In genomic region chr21:27700974-27701614, GRCh38 we compare ENCODE assay signal across 8 cellular contexts.
DNase-seq lines count a peak whose midpoint lies in the region; ATAC-seq, FAIRE-seq and TF ChIP-seq lines count a peak whose summit lies in the region.

No MANE protein-coding gene starts in this region.

- H3K9me3 ChIP-seq in neural cell (ENCODE audit: low read length) (no peaks in the 10 kb centered on the region), suprapubic skin (no peaks in the 10 kb centered on the region)

- no peaks in the 10 kb centered on the region for H3F3A ChIP-seq in neural cell (ENCODE audit: insufficient read depth, low read length, poor library complexity, severe bottlenecking)

- no peaks in the 10 kb centered on the region for H3K79me2 ChIP-seq in neural cell (replicated peaks; ENCODE audit: insufficient read depth, low read length)

- no peaks in the 10 kb centered on the region for H3K27me3 Mint-ChIP-seq in activated T-cell treated with anti-CD3 and anti-CD28 coated beads, Interleukin-2, amount 50 U/mL, for 72 hours (ENCODE audit: low read depth)

- no peaks in the 10 kb centered on the region for H3K9me3 Mint-ChIP-seq in activated T-cell treated with anti-CD3 and anti-CD28 coated beads, Interleukin-2, amount 50 U/mL, for 72 hours

- no peaks in the 10 kb centered on the region for H3K9me2 ChIP-seq in neural cell (ENCODE audit: insufficient read depth, low read length)

- peak; percentile 64 to 68 for ATAC-seq in activated T-cell treated with anti-CD3 and anti-CD28 coated beads, Interleukin-2, amount 50 U/mL, for 72 hours (replicated peaks in 1 of 2)

- H4K20me1 ChIP-seq in neural cell (ENCODE audit: insufficient read depth) = no peaks in the 10 kb centered on the region

- H3K4me3 Mint-ChIP-seq in activated T-cell treated with anti-CD3 and anti-CD28 coated beads, Interleukin-2, amount 50 U/mL, for 72 hours = no peak overlapping the region

- POLR2A ChIA-PET in GM10248 (lab: Yijun Ruan, JAX) = no interaction called here

- H3K27ac Mint-ChIP-seq in activated T-cell treated with anti-CD3 and anti-CD28 coated beads, Interleukin-2, amount 50 U/mL, for 72 hours = no peak overlapping the region

- no peak for TF ChIP-seq EP300 in neural cell (conservative IDR thresholded peaks at IDR 0.05; ENCODE audit: poor library complexity, severe bottlenecking)
- no peak for TF ChIP-seq EP300 in suprapubic skin (IDR thresholded peaks at IDR 0.05)

- H3K27ac ChIP-seq in neural cell (ENCODE audit: low read length) = no peak overlapping the region
- H3K27ac ChIP-seq in suprapubic skin = no peak overlapping the region

- TF ChIP-seq POLR2A in suprapubic skin (IDR thresholded peaks at IDR 0.05) (no peak), GM12892 (IDR thresholded peaks at IDR 0.05; ENCODE audit: low read depth, low read length) (no peak)

- 6% methylated on average over 14 of the region's 14 CpGs for WGBS in suprapubic skin

- H3K36me3 ChIP-seq in neural cell (ENCODE audit: insufficient read depth, low read length) (no peaks in the 10 kb centered on the region), suprapubic skin (no peaks in the 10 kb centered on the region)

- CTCF ChIA-PET in GM10248 (lab: Yijun Ruan, JAX) = interaction anchor here (0.6 to 2.7 kb wide), 14 partner anchors 12 to 1044 kb away, joined by 3 to 11 read pairs (median 4); no protein-coding TSS in a partner anchor

- no peaks in the 10 kb centered on the region for H3K4me1 Mint-ChIP-seq in activated T-cell treated with anti-CD3 and anti-CD28 coated beads, Interleukin-2, amount 50 U/mL, for 72 hours (ENCODE audit: low read depth)

- no peaks in the 10 kb centered on the region for H3K27me3 ChIP-seq in neural cell (ENCODE audit: insufficient read depth, low read depth, low read length)
- H3K27me3 ChIP-seq in suprapubic skin = no peaks in the 10 kb centered on the region

- DNase-seq in GM10248 (ENCODE audit: extremely low spot score) (peak; percentile 17), HuH-7 (ENCODE audit: low spot score) (peak; percentile 29), OCI-M2 (lab: John Stamatoyannopoulos, UW; ENCODE audit: unreplicated experiment) (peak; percentile 59), fibroblast of peridontal ligament (ENCODE audit: extremely low read depth) (peak; percentile 94), suprapubic skin (ENCODE audit: low spot score in 2 of 2) (peak; percentile 85 to 88), GM12892 (ENCODE audit: insufficient read length) (no peak)
- peak; percentile 69 to 70 for DNase-seq in activated T-cell treated with anti-CD3 and anti-CD28 coated beads, Interleukin-2, amount 50 U/mL, for 72 hours

- FAIRE-seq in GM12892 (lab: Jason Lieb, UNC) = no peak

- H2AFZ ChIP-seq in neural cell (ENCODE audit: low read depth, low read length) = no peak overlapping the region

- H3K4me3 ChIP-seq in neural cell (ENCODE audit: low read length) = peak overlapping the region; percentile 25
- no peak overlapping the region for H3K4me3 ChIP-seq in suprapubic skin

- TF ChIP-seq CTCF in GM10248 (IDR thresholded peaks at IDR 0.05; ENCODE audit: control extremely low read depth, extremely low read depth, low read depth, missing control alignments) (peak; percentile 79), neural cell (IDR thresholded peaks at IDR 0.05; ENCODE audit: poor library complexity, severe bottlenecking) (peak; percentile 96), suprapubic skin (IDR thresholded peaks at IDR 0.05) (peak; percentile 67 to 92)

- no peak overlapping the region for H3K9ac ChIP-seq in neural cell (ENCODE audit: low read length)

- no peaks in the 10 kb centered on the region for H3K36me3 Mint-ChIP-seq in activated T-cell treated with anti-CD3 and anti-CD28 coated beads, Interleukin-2, amount 50 U/mL, for 72 hours (ENCODE audit: insufficient read depth in 2 of 2)

- peak; percentile 98 for TF ChIP-seq RAD21 in neural cell (conservative IDR thresholded peaks at IDR 0.05)

- H3K4me2 ChIP-seq in neural cell (ENCODE audit: low read length) = no peak overlapping the region

- no peaks in the 10 kb centered on the region for H3K4me1 ChIP-seq in suprapubic skin

TF ChIP-seq in neural cell, 6 proteins besides CTCF, POLR2A, EP300 and RAD21:
- TF ChIP-seq EZH2 (IDR thresholded peaks at IDR 0.05; ENCODE audit: borderline replicate concordance, insufficient read depth, low read length, poor library complexity, severe bottlenecking) (no peak), MXI1 (conservative IDR thresholded peaks at IDR 0.05; ENCODE audit: poor library complexity, severe bottlenecking) (no peak), REST (IDR thresholded peaks at IDR 0.05; ENCODE audit: borderline replicate concordance) (no peak), POLR2AphosphoS5 (IDR thresholded peaks at IDR 0.05) (no peak), SMC3 (conservative IDR thresholded peaks at IDR 0.05; ENCODE audit: poor library complexity) (peak; percentile 100), TAF1 (IDR thresholded peaks at IDR 0.05; ENCODE audit: low read depth) (no peak)
TF ChIP-seq in neural cell: peak in this region for 1.
